15 cellular contexts compared by ENCODE assay signal in genomic region chr2:123715467-123715982, GRCh38.
DNase-seq lines count a peak whose midpoint lies in the region; FAIRE-seq and TF ChIP-seq lines count a peak whose summit lies in the region.
"Had no signal": no experiment of that assay in that cellular context is flagged by ENCODE, and none has a peak within 500 bp of the region (broad histone marks: within the 10 kb centered on the region; RNA-seq: fewer than 3 reads in every experiment).

No MANE protein-coding gene starts in this region.

- DNase-seq in COLO829 (ENCODE audit: low spot score), result peak; percentile 6
- peak; percentile 45 for DNase-seq in ELR (ENCODE audit: low read depth)
- peak; percentile 2 for DNase-seq in RKO (ENCODE audit: low spot score)
- peak; percentile 68 for DNase-seq in bronchial epithelial cell (ENCODE audit: low read depth)
- DNase-seq in SIG-M5 treated with dmso at 0.1 percent for 504 hours (lab: John Stamatoyannopoulos, UW; ENCODE audit: unreplicated experiment), result no peak
- DNase-seq in stimulated activated naive CD4-positive, alpha-beta T cell treated with Interleukin-2 at 50 U/mL for 16 hours (lab: John Stamatoyannopoulos, UW), result no peak
- no peak for DNase-seq in anterior cingulate cortex (lab: John Stamatoyannopoulos, UW)
- no peak for DNase-seq in activated CD8-positive, alpha-beta memory T cell treated with anti-CD3 and anti-CD28 coated beads, Interleukin-2, amount 50 U/mL, for 48 hours
- DNase-seq: CD8-positive, alpha-beta T cell; COR-L47; GDM1; GOT3; H7; HFFc6 had no signal

- H3K36me3 ChIP-seq in bronchial epithelial cell (ENCODE audit: control insufficient read depth, insufficient read depth, low read length), result no peaks in the 10 kb centered on the region
- H3K36me3 ChIP-seq: BLaER1 treated with 17β-estradiol and CSF1 and Interleukin-3, amounts not matched to agents 10 nM and 100 nM had no signal

- H3K27me3 ChIP-seq in bronchial epithelial cell (ENCODE audit: control insufficient read depth, insufficient read depth, low read length), result no peaks in the 10 kb centered on the region
- H3K27me3 ChIP-seq: BLaER1 treated with 17β-estradiol and CSF1 and Interleukin-3, amounts not matched to agents 10 nM and 100 nM had no signal

- TF ChIP-seq CTCF in bronchial epithelial cell (IDR thresholded peaks at IDR 0.05; ENCODE audit: insufficient read depth, low read length, severe bottlenecking), result no peak

- no peak overlapping the region for H3K4me3 ChIP-seq in bronchial epithelial cell (ENCODE audit: low read depth, low read length)
- H3K4me3 ChIP-seq: BLaER1 treated with 17β-estradiol and CSF1 and Interleukin-3, amounts not matched to agents 10 nM and 100 nM had no signal

- FAIRE-seq in bronchial epithelial cell (lab: Jason Lieb, UNC), result no peak

Comparison
In these comparisons a context has a peak if more than half of its experiments do, and no peak if none do; other contexts are left out.
1. DNase-seq: peak in COLO829 (single experiment), ELR (single experiment), RKO (single experiment) and bronchial epithelial cell (single experiment); none in SIG-M5 treated with dmso at 0.1 percent for 504 hours (single experiment), stimulated activated naive CD4-positive, alpha-beta T cell treated with Interleukin-2 at 50 U/mL for 16 hours (single experiment), anterior cingulate cortex (0 of 58) and activated CD8-positive, alpha-beta memory T cell treated with anti-CD3 and anti-CD28 coated beads, Interleukin-2, amount 50 U/mL, for 48 hours (single experiment).